Comparison of ENCODE assay signal across 10 cellular contexts in the genomic region with DNA sequence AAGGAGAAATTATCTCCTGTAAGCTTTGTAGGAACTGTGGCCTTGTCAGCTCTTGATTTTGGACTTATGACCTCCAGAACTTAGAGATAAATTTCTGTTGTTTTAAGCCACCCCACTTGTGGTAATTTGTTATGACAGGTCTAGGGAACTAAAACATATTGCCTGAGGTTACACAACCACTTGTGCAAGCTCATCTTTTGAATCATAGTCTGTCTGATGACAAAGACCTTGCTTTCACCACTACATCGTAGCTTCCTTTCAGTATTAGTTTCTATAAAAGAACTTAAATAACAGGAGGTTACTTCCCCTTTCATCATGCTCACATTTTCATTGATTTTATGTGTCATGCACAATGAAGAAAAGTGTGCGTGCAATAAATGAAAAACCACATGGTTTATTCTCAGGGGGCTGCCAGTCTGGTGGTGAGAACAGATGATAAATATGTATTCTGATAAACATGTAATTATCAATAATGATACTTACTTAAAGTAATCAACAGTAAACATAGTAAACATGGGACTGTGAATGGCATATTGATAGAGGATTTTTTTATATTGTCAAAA.
DNase-seq lines count a peak whose midpoint lies in the region; ATAC-seq and TF ChIP-seq lines count a peak whose summit lies in the region.
"Had no signal": no experiment of that assay in that cellular context is flagged by ENCODE, and none has a peak within 500 bp of the region (broad histone marks: within the 10 kb centered on the region; RNA-seq: fewer than 3 reads in every experiment).

No MANE protein-coding gene starts in this region.

- dilution Hi-C loops in mammary epithelial cell (cut with HindIII; ENCODE audit: low sequenced_read_pairs) = no loop called here

- H3K9me3 ChIP-seq in mammary epithelial cell (replicated peaks; ENCODE audit: insufficient read depth, low read length) = peaks cover 5% of the 10 kb centered on the region
- H3K9me3 ChIP-seq in upper lobe of right lung = peaks cover 3% of the 10 kb centered on the region

- H3K4me1 Mint-ChIP-seq in stimulated activated naive CD8-positive, alpha-beta T cell treated with anti-CD3 and anti-CD28 coated beads, Interleukin-15, amount 100 ng/mL, for 72 hours = no peaks in the 10 kb centered on the region
- H3K4me1 Mint-ChIP-seq in activated CD8-positive, alpha-beta T cell treated with anti-CD3 and anti-CD28 coated beads for 36 hours (ENCODE audit: low read depth) = no peaks in the 10 kb centered on the region

- no TSS peak for BruUV-seq in mammary epithelial cell (replicated peaks; lab: Mats Ljungman, UMichigan)

- no peaks in the 10 kb centered on the region for H3K36me3 Mint-ChIP-seq in activated CD8-positive, alpha-beta T cell treated with anti-CD3 and anti-CD28 coated beads for 36 hours (ENCODE audit: low read depth)

- no peaks in the 10 kb centered on the region for H3K79me2 ChIP-seq in mammary epithelial cell (ENCODE audit: insufficient read depth, low read length)

- intact Hi-C loops in mammary epithelial cell (cut with micrococcal nuclease) = loop anchor here (2.0 kb wide), 1 partner anchor 34 kb away; no protein-coding TSS in a partner anchor
- intact Hi-C loops in upper lobe of right lung (cut with DNase I) = no loop called here
- intact Hi-C loops in activated CD8-positive, alpha-beta T cell treated with anti-CD3 and anti-CD28 coated beads for 36 hours (cut with micrococcal nuclease) = no loop called here

- TF ChIP-seq CTCF in mammary epithelial cell (conservative IDR thresholded peaks at IDR 0.05 in 1 of 2, IDR thresholded peaks at IDR 0.05 in 1 of 2; ENCODE audit: extremely low read depth in 1 of 2, insufficient read depth in 1 of 2, low read depth in 1 of 2, low read length in 2 of 2) (no peak), upper lobe of right lung (IDR thresholded peaks at IDR 0.05) (no peak)
- TF ChIP-seq CTCF in activated CD8-positive, alpha-beta T cell treated with anti-CD3 and anti-CD28 coated beads for 36 hours (IDR thresholded peaks at IDR 0.05) = no peak

- POLR2A ChIA-PET in activated CD8-positive, alpha-beta T cell treated with anti-CD3 and anti-CD28 coated beads for 36 hours (lab: Charles Lee) = no interaction called here

- in situ Hi-C loops in mammary epithelial cell (cut with MboI; ENCODE audit: low sequenced_read_pairs in 2 of 2) = no loop called here

- ATAC-seq in stimulated activated naive CD8-positive, alpha-beta T cell treated with anti-CD3 and anti-CD28 coated beads, Interleukin-15, amount 100 ng/mL, for 72 hours = peak; percentile 72
- ATAC-seq in stimulated activated naive CD8-positive, alpha-beta T cell treated with anti-CD3 and anti-CD28 coated beads, Interleukin-15, Interleukin-2, amounts not matched to agents 100 U/mL and 50 U/mL, for 24 hours = no peak
- ATAC-seq in HG03432 (IDR thresholded peaks at IDR 0.05; ENCODE audit: unreplicated experiment) (peak; percentile 88), upper lobe of right lung (peak; percentile 83)
- ATAC-seq in activated CD8-positive, alpha-beta T cell treated with anti-CD3 and anti-CD28 coated beads for 36 hours = no peak

- no peaks in the 10 kb centered on the region for H3K27me3 Mint-ChIP-seq in stimulated activated naive CD8-positive, alpha-beta T cell treated with anti-CD3 and anti-CD28 coated beads, Interleukin-15, amount 100 ng/mL, for 72 hours
- no peaks in the 10 kb centered on the region for H3K27me3 Mint-ChIP-seq in activated CD8-positive, alpha-beta T cell treated with anti-CD3 and anti-CD28 coated beads for 36 hours

- H3K27ac ChIP-seq in mammary epithelial cell (ENCODE audit: insufficient read depth, low read depth, low read length) (no peak overlapping the region), upper lobe of right lung (peak overlapping the region; percentile 47)

- H3K27ac Mint-ChIP-seq in stimulated activated naive CD8-positive, alpha-beta T cell treated with anti-CD3 and anti-CD28 coated beads, Interleukin-15, amount 100 ng/mL, for 72 hours = peak overlapping the region in 1 of 2 donors; percentile 84
- no peak overlapping the region for H3K27ac Mint-ChIP-seq in activated CD8-positive, alpha-beta T cell treated with anti-CD3 and anti-CD28 coated beads for 36 hours

- H3K4me3 Mint-ChIP-seq in stimulated activated naive CD8-positive, alpha-beta T cell treated with anti-CD3 and anti-CD28 coated beads, Interleukin-15, amount 100 ng/mL, for 72 hours = no peak overlapping the region
- no peak overlapping the region for H3K4me3 Mint-ChIP-seq in activated CD8-positive, alpha-beta T cell treated with anti-CD3 and anti-CD28 coated beads for 36 hours

- H3K36me3 ChIP-seq in mammary epithelial cell (ENCODE audit: insufficient read depth, low read length) (no peaks in the 10 kb centered on the region), upper lobe of right lung (no peaks in the 10 kb centered on the region)

- no peaks in the 10 kb centered on the region for H4K20me1 ChIP-seq in mammary epithelial cell (ENCODE audit: insufficient read depth, low read length)

- 35% methylated on average over 2 of the region's 2 CpGs for WGBS in mammary epithelial cell (ENCODE audit: low coverage, missing lambda C conversion rate)

- H3K4me2 ChIP-seq in mammary epithelial cell (ENCODE audit: insufficient read depth, low read depth, low read length) = no peak overlapping the region

- H2AFZ ChIP-seq in mammary epithelial cell (ENCODE audit: low read depth, low read length) = no peak overlapping the region

- CTCF ChIA-PET in mammary epithelial cell (lab: Charles Lee; ENCODE audit: low non-redundant PET) = no interaction called here
- CTCF ChIA-PET in activated CD8-positive, alpha-beta T cell treated with anti-CD3 and anti-CD28 coated beads for 36 hours (lab: Charles Lee) = no interaction called here

- no peak overlapping the region for H3K4me3 ChIP-seq in mammary epithelial cell (replicated peaks in 1 of 3; ENCODE audit: insufficient read depth in 1 of 3, low read depth in 2 of 3, low read length in 3 of 3)
- no peak overlapping the region for H3K4me3 ChIP-seq in upper lobe of right lung

- no peak overlapping the region for H3K9ac ChIP-seq in mammary epithelial cell (ENCODE audit: insufficient read depth, low read length)

- H3K27me3 ChIP-seq in mammary epithelial cell (ENCODE audit: insufficient read depth, low read length) = no peaks in the 10 kb centered on the region
- no peaks in the 10 kb centered on the region for H3K27me3 ChIP-seq in upper lobe of right lung

- H3K9me3 Mint-ChIP-seq in stimulated activated naive CD8-positive, alpha-beta T cell treated with anti-CD3 and anti-CD28 coated beads, Interleukin-15, amount 100 ng/mL, for 72 hours = peaks cover 21 to 24% of the 10 kb centered on the region in 2 donors
- peaks cover 8% of the 10 kb centered on the region for H3K9me3 Mint-ChIP-seq in activated CD8-positive, alpha-beta T cell treated with anti-CD3 and anti-CD28 coated beads for 36 hours

- H3K4me1 ChIP-seq in mammary epithelial cell (ENCODE audit: insufficient read depth, low read length) = no peaks in the 10 kb centered on the region
- H3K4me1 ChIP-seq in upper lobe of right lung = peaks cover 4% of the 10 kb centered on the region

- no peak for DNase-seq in stimulated activated naive CD8-positive, alpha-beta T cell treated with anti-CD3 and anti-CD28 coated beads, Interleukin-15, amount 100 ng/mL, for 72 hours
- DNase-seq in stimulated activated naive CD8-positive, alpha-beta T cell treated with anti-CD3 and anti-CD28 coated beads, Interleukin-15, Interleukin-2, amounts not matched to agents 100 U/mL and 50 U/mL, for 24 hours = no peak
- DNase-seq in mammary epithelial cell = peak; percentile 42
- no peak for DNase-seq in upper lobe of right lung
- no peak for DNase-seq in HuH-7 (ENCODE audit: low spot score)
- DNase-seq in activated CD4-positive, CD25-positive, alpha-beta regulatory T cell (lab: John Stamatoyannopoulos, UW) = no peak
- no peak for DNase-seq in activated CD8-positive, alpha-beta T cell treated with anti-CD3 and anti-CD28 coated beads for 36 hours
- DNase-seq: activated CD8-positive, alpha-beta memory T cell treated with anti-CD3 and anti-CD28 coated beads, Interleukin-2, amount 50 U/mL, for 4 hours; islet precursor cell had no signal

Comparison
In these comparisons a context has a peak if more than half of its experiments do, and no peak if none do; other contexts are left out.
1. ATAC-seq: peak in stimulated activated naive CD8-positive, alpha-beta T cell treated with anti-CD3 and anti-CD28 coated beads, Interleukin-15, amount 100 ng/mL, for 72 hours (single experiment), HG03432 (single experiment) and upper lobe of right lung (single experiment); none in stimulated activated naive CD8-positive, alpha-beta T cell treated with anti-CD3 and anti-CD28 coated beads, Interleukin-15, Interleukin-2, amounts not matched to agents 100 U/mL and 50 U/mL, for 24 hours (single experiment) and activated CD8-positive, alpha-beta T cell treated with anti-CD3 and anti-CD28 coated beads for 36 hours (single experiment).